21 cellular contexts compared by ENCODE assay signal in the genomic region with DNA sequence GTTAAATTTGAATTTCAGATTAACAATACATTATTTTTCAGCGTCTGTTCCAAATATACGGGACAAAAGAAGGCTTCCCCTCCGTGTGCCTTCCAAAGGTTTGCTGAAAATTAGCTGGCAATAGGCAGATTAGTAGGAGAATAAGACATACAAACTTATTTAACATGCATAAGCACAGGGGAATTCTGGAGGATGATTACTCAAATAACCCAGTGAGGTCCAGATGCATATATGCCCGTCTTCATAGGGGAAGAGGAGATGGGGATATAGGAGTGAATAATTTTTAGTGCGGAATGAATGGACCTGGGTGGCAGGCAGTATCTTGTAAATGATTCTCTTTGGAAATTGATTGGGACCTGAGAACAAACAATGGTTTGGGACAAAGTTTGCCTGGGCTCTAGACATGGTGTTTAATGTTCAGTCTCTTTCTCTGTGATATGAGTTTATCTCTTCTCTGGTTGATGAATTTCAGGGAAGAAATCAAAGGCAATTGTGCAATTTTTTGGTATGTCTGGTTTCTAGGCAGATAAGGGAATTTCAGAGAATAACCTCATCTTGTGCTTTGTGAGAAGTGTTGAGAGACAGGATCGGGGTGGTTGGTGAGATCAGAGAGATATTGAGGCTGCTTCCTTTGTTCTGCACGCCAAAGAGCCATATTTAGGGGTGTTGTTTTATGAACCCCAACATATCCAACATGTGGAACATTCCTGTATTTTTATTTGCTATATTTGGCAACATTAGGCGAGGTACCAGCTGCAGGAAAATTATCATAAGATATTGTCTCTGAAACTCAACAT.
DNase-seq lines count a peak whose midpoint lies in the region; ATAC-seq and TF ChIP-seq lines count a peak whose summit lies in the region.
"Had no signal": no experiment of that assay in that cellular context is flagged by ENCODE, and none has a peak within 500 bp of the region (broad histone marks: within the 10 kb centered on the region; RNA-seq: fewer than 3 reads in every experiment).

No MANE protein-coding gene starts in this region.

- 28 to 32% methylated on average over 8 of the region's 8 CpGs for WGBS in body of pancreas, 2 donors
- 23% methylated on average over 8 of the region's 8 CpGs for WGBS in liver

- TF ChIP-seq CTCF in body of pancreas (IDR thresholded peaks at IDR 0.05): no peak
- TF ChIP-seq CTCF in liver (IDR thresholded peaks at IDR 0.05; ENCODE audit: low read depth, low read length, missing input control): no peak
- TF ChIP-seq CTCF in thoracic aorta (IDR thresholded peaks at IDR 0.05): no peak

- H3K4me1 ChIP-seq in body of pancreas (peaks cover 20% of the 10 kb centered on the region), liver (ENCODE audit: control insufficient read depth in 4 of 4, insufficient read depth in 4 of 4, low read length in 3 of 4) (peaks cover 13 to 65% (median 44%) of the 10 kb centered on the region in 4 donors), thoracic aorta (ENCODE audit: control insufficient read depth in 1 of 2, low read depth in 2 of 2) (peaks cover 2 to 17% of the 10 kb centered on the region in 2 donors)
- H3K4me1 ChIP-seq: esophagus squamous epithelium had no signal

- H3K27ac ChIP-seq in body of pancreas (peak overlapping the region in 2 of 4 donors; percentile 51 to 64), liver (ENCODE audit: low read depth in 1 of 2, low read length in 2 of 2) (peak overlapping the region; percentile 41 to 56), thoracic aorta (peak overlapping the region; percentile 31 to 36)
- H3K27ac ChIP-seq: testis had no signal

- TF ChIP-seq POLR2A in body of pancreas (IDR thresholded peaks at IDR 0.05): no peak

- DNase-seq in OCI-M1 (lab: John Stamatoyannopoulos, UW) (peak; percentile 88), body of pancreas (no peak), thoracic aorta (ENCODE audit: low spot score) (no peak), HCEC 1CT (no peak), posterior cingulate gyrus (no peak), dedifferentiated amniotic fluid mesenchymal stem cell (ENCODE audit: extremely low spot score) (no peak)
- DNase-seq: activated CD4-positive, alpha-beta T cell treated with anti-CD3 and anti-CD28 coated beads for 1 hour; activated CD8-positive, alpha-beta T cell treated with anti-CD3 and anti-CD28 coated beads, Interleukin-2, amount 10 ng/mL, durations not matched to agents 7 days and 5 days; activated naive CD4-positive, alpha-beta T cell; CD4-positive, alpha-beta memory T cell; effector memory CD4-positive, alpha-beta T cell; esophagus squamous epithelium; GF-D8; H7; midbrain; NCI-H2107; NCI-H510A; stimulated activated CD4-positive, alpha-beta T cell treated with anti-CD3 and anti-CD28 coated beads, Interleukin-2, amount 100 ng/mL, for 24 hours; stimulated activated naive B cell treated with anti-CD40 and anti-IgM and Interleukin-4, amounts not matched to agents 10 μg/mL and 1 μg/mL and 100 μg/mL, for 72 hours; testis had no signal

- H3K9ac ChIP-seq in liver (ENCODE audit: low read depth in 1 of 2, low read length in 2 of 2): no peak overlapping the region

- intact Hi-C loops in body of pancreas (cut with DNase I): no loop called here
- intact Hi-C loops in posterior cingulate gyrus (cut with DNase I): no loop called here

- TF ChIP-seq RAD21 in liver (IDR thresholded peaks at IDR 0.05): peak; percentile 35 to 67

- peak; percentile 53 for ATAC-seq in body of pancreas
- no peak for ATAC-seq in thoracic aorta (ENCODE audit: insufficient number of reproducible peaks, low FRiP score, low read depth)
- ATAC-seq: activated CD8-positive, alpha-beta T cell treated with anti-CD3 and anti-CD28 coated beads, Interleukin-2, amount 10 ng/mL, durations not matched to agents 7 days and 5 days; stimulated activated naive B cell treated with anti-CD40 and anti-IgM and Interleukin-4, amounts not matched to agents 10 μg/mL and 1 μg/mL and 100 μg/mL, for 72 hours had no signal

- H3K36me3 ChIP-seq in body of pancreas (replicated peaks in 1 of 2; ENCODE audit: insufficient read depth in 1 of 2, low read depth in 2 of 2): no peaks in the 10 kb centered on the region
- no peaks in the 10 kb centered on the region for H3K36me3 ChIP-seq in liver (ENCODE audit: control insufficient read depth in 4 of 4, insufficient read depth in 3 of 4, low read depth in 1 of 4, low read length in 3 of 4)
- no peaks in the 10 kb centered on the region for H3K36me3 ChIP-seq in thoracic aorta
- H3K36me3 ChIP-seq: esophagus squamous epithelium had no signal

- H3K27me3 ChIP-seq in body of pancreas: no peaks in the 10 kb centered on the region
- H3K27me3 ChIP-seq in liver (ENCODE audit: control insufficient read depth in 4 of 4, insufficient read depth in 4 of 4, low read length in 3 of 4): no peaks in the 10 kb centered on the region
- no peaks in the 10 kb centered on the region for H3K27me3 ChIP-seq in thoracic aorta (replicated peaks; ENCODE audit: insufficient read depth)
- H3K27me3 ChIP-seq: esophagus squamous epithelium, testis had no signal

- no peaks in the 10 kb centered on the region for H3K9me3 ChIP-seq in body of pancreas
- H3K9me3 ChIP-seq in liver (ENCODE audit: control insufficient read depth in 4 of 4, low read length in 3 of 4): no peaks in the 10 kb centered on the region
- H3K9me3 ChIP-seq in thoracic aorta: no peaks in the 10 kb centered on the region
- H3K9me3 ChIP-seq: esophagus squamous epithelium, testis had no signal

- no peak overlapping the region for H3K4me3 ChIP-seq in body of pancreas
- H3K4me3 ChIP-seq in liver (ENCODE audit: low read depth in 1 of 3, low read length in 3 of 3): peak overlapping the region in 2 of 3 donors; percentile 20 to 37
- no peak overlapping the region for H3K4me3 ChIP-seq in thoracic aorta
- H3K4me3 ChIP-seq: esophagus squamous epithelium, testis had no signal

TF ChIP-seq in liver, 16 proteins besides CTCF, POLR2A, EP300 and RAD21:
- TF ChIP-seq YY1 (IDR thresholded peaks at IDR 0.05) (peak; percentile 84), ZBTB33 (IDR thresholded peaks at IDR 0.05) (peak; percentile 85), JUND (IDR thresholded peaks at IDR 0.05) (peak; percentile 76 to 78), FOXA1 (IDR thresholded peaks at IDR 0.05) (no peak), RXRA (IDR thresholded peaks at IDR 0.05) (peak; percentile 74 to 84), FOXA2 (IDR thresholded peaks at IDR 0.05) (peak; percentile 49), SP1 (IDR thresholded peaks at IDR 0.05) (peak; percentile 87), EGR1 (IDR thresholded peaks at IDR 0.05; ENCODE audit: low read depth in 2 of 2) (peak in 1 of 2 donors; percentile 59), NR2F2 (IDR thresholded peaks at IDR 0.05) (no peak), HNF4G (IDR thresholded peaks at IDR 0.05) (peak; percentile 56), HNF4A (conservative IDR thresholded peaks at IDR 0.05) (peak; percentile 88), TAF1 (conservative IDR thresholded peaks at IDR 0.05) (peak; percentile 43), GABPA (IDR thresholded peaks at IDR 0.05 in 1 of 2, conservative IDR thresholded peaks at IDR 0.05 in 1 of 2) (no peak), MAX (IDR thresholded peaks at IDR 0.05) (peak; percentile 84)
- TF ChIP-seq, protein P1, sequence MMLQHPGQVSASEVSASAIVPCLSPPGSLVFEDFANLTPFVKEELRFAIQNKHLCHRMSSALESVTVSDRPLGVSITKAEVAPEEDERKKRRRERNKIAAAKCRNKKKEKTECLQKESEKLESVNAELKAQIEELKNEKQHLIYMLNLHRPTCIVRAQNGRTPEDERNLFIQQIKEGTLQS (IDR thresholded peaks at IDR 0.05): peak; percentile 66
- TF ChIP-seq, protein P2, sequence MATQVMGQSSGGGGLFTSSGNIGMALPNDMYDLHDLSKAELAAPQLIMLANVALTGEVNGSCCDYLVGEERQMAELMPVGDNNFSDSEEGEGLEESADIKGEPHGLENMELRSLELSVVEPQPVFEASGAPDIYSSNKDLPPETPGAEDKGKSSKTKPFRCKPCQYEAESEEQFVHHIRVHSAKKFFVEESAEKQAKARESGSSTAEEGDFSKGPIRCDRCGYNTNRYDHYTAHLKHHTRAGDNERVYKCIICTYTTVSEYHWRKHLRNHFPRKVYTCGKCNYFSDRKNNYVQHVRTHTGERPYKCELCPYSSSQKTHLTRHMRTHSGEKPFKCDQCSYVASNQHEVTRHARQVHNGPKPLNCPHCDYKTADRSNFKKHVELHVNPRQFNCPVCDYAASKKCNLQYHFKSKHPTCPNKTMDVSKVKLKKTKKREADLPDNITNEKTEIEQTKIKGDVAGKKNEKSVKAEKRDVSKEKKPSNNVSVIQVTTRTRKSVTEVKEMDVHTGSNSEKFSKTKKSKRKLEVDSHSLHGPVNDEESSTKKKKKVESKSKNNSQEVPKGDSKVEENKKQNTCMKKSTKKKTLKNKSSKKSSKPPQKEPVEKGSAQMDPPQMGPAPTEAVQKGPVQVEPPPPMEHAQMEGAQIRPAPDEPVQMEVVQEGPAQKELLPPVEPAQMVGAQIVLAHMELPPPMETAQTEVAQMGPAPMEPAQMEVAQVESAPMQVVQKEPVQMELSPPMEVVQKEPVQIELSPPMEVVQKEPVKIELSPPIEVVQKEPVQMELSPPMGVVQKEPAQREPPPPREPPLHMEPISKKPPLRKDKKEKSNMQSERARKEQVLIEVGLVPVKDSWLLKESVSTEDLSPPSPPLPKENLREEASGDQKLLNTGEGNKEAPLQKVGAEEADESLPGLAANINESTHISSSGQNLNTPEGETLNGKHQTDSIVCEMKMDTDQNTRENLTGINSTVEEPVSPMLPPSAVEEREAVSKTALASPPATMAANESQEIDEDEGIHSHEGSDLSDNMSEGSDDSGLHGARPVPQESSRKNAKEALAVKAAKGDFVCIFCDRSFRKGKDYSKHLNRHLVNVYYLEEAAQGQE (IDR thresholded peaks at IDR 0.05): peak; percentile 67

Comparison
In these comparisons a context has a peak if more than half of its experiments do, and no peak if none do; other contexts are left out.
1. H3K4me3 ChIP-seq: peak in liver (2 of 3); none in body of pancreas (0 of 2) and thoracic aorta (single experiment).